In the genomic region with DNA sequence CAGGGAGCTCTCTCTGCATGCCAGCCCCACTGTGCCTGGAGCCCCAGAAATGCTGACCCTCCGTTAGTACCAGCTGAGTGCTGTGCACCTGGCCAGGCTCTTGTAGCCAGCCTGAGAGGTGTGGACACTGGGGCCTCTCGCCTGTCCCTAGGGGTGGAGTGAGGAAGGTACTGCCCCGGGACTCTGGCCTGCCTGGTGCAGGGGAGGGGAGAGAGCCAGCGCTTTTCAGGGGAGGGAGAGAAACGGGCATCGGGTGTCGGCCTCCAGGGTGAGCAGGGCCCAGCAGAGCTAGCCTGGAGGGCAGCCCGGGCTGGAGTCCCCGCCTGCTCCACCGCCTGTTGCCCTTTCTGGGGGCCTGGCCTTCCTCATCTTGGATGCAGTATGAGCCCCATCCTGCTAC, we compare ENCODE assay signal across 26 cellular contexts. TPM values are rescaled to one million over a fixed set of nuclear protein-coding genes. Genes with fewer than 3 reads are reported as not detected.
DNase-seq lines count a peak whose midpoint lies in the region; ATAC-seq and TF ChIP-seq lines count a peak whose summit lies in the region.
"Had no signal": no experiment of that assay in that cellular context is flagged by ENCODE, and none has a peak within 500 bp of the region (broad histone marks: within the 10 kb centered on the region; RNA-seq: fewer than 3 reads in every experiment).

No MANE protein-coding gene starts in this region.

- peaks cover 53% of the 10 kb centered on the region for H3K36me3 Mint-ChIP-seq in WTC11
- peaks cover 4% of the 10 kb centered on the region for H3K36me3 Mint-ChIP-seq in neural progenitor cell

- peaks cover under 1% of the 10 kb centered on the region; the same call in 1 of the 2 replicates for H3K27me3 Mint-ChIP-seq in WTC11 (ENCODE audit: low read depth)
- peaks cover 10% of the 10 kb centered on the region for H3K27me3 Mint-ChIP-seq in neural progenitor cell (ENCODE audit: insufficient read depth, low read depth)
- H3K27me3 Mint-ChIP-seq: activated B cell treated with CpG ODN at 0.5 μM for 24 hours; activated CD4-positive, alpha-beta T cell treated with anti-CD3 and anti-CD28 coated beads, Interleukin-2, amount 10 ng/mL, durations not matched to agents 7 days and 5 days; central memory CD8-positive, alpha-beta T cell had no signal

- H3K9me3 ChIP-seq in left ventricle myocardium inferior (replicated peaks): no peaks in the 10 kb centered on the region
- H3K9me3 ChIP-seq in neural progenitor cell (ENCODE audit: low read depth): peaks cover 4% of the 10 kb centered on the region
- H3K9me3 ChIP-seq in upper lobe of right lung: no peaks in the 10 kb centered on the region
- H3K9me3 ChIP-seq: heart left ventricle, ovary, SJCRH30, thoracic aorta had no signal

- DNase-seq in left ventricle myocardium inferior (no peak), cardiac septum (ENCODE audit: low spot score) (no peak), WTC11 (ENCODE audit: low spot score) (peak; percentile 30), neural progenitor cell (ENCODE audit: low spot score) (peak; percentile 41), upper lobe of right lung (peak; percentile 67), sciatic nerve (ENCODE audit: low spot score) (no peak)
- DNase-seq in stimulated activated CD8-positive, alpha-beta memory T cell treated with anti-CD3 and anti-CD28 coated beads, Interleukin-4, amount 100 ng/mL, for 48 hours: no peak
- DNase-seq: activated B cell treated with CpG ODN at 0.5 μM for 24 hours; activated CD4-positive, alpha-beta T cell treated with anti-CD3 and anti-CD28 coated beads, Interleukin-2, amount 10 ng/mL, durations not matched to agents 7 days and 5 days; activated T-cell treated with anti-CD3 and anti-CD28 coated beads, Interleukin-2, amount 50 U/mL, for 48 hours; CD4-positive, alpha-beta T cell; naive thymus-derived CD8-positive, alpha-beta T cell; NCI-H1092; NCI-H748 treated with DMSO at 0.1 percent for 48 hours; retina; SJCRH30; stimulated activated CD4-positive, alpha-beta T cell treated with anti-CD3 and anti-CD28 coated beads, Interleukin-1b, Interleukin-23, amount 100 ng/mL, for 48 hours; stimulated activated naive CD8-positive, alpha-beta T cell treated with anti-CD3 and anti-CD28 coated beads, Interleukin-15, amount 100 ng/mL, for 72 hours; T1000 had no signal

- H3K4me2 ChIP-seq in neural progenitor cell: no peak overlapping the region

- no peak overlapping the region for H2AFZ ChIP-seq in neural progenitor cell (replicated peaks)

- H3K4me1 Mint-ChIP-seq in WTC11: no peaks in the 10 kb centered on the region
- H3K4me1 Mint-ChIP-seq in neural progenitor cell: peaks cover 4% of the 10 kb centered on the region

- H3K36me3 ChIP-seq in left ventricle myocardium inferior (peaks cover 40% of the 10 kb centered on the region), neural progenitor cell (no peaks in the 10 kb centered on the region), upper lobe of right lung (peaks cover 45% of the 10 kb centered on the region)
- H3K36me3 ChIP-seq: ovary had no signal

- TF ChIP-seq CTCF in left ventricle myocardium inferior (IDR thresholded peaks at IDR 0.05; ENCODE audit: borderline replicate concordance) (no peak), WTC11 (IDR thresholded peaks at IDR 0.05) (no peak), neural progenitor cell (IDR thresholded peaks at IDR 0.05) (no peak), upper lobe of right lung (IDR thresholded peaks at IDR 0.05) (no peak)

- H3K4me1 ChIP-seq in left ventricle myocardium inferior (peaks cover 59% of the 10 kb centered on the region), neural progenitor cell (no peaks in the 10 kb centered on the region), upper lobe of right lung (no peaks in the 10 kb centered on the region)
- H3K4me1 ChIP-seq: SJCRH30 had no signal

- no peaks in the 10 kb centered on the region for H3K79me2 ChIP-seq in neural progenitor cell (ENCODE audit: low read depth)

- H3K27ac ChIP-seq in left ventricle myocardium inferior (replicated peaks): peak overlapping the region; percentile 63
- H3K27ac ChIP-seq in neural progenitor cell: no peak overlapping the region
- no peak overlapping the region for H3K27ac ChIP-seq in upper lobe of right lung
- H3K27ac ChIP-seq: ovary, SJCRH30, thoracic aorta had no signal

- H3K9me3 Mint-ChIP-seq in WTC11 (peaks cover 15% of the 10 kb centered on the region), neural progenitor cell (peaks cover 38% of the 10 kb centered on the region)
- H3K9me3 Mint-ChIP-seq: activated B cell treated with CpG ODN at 0.5 μM for 24 hours; CD4-positive, alpha-beta T cell had no signal

- peaks cover 4% of the 10 kb centered on the region for H3K27me3 ChIP-seq in left ventricle myocardium inferior (ENCODE audit: low read depth)
- H3K27me3 ChIP-seq in neural progenitor cell: no peaks in the 10 kb centered on the region
- H3K27me3 ChIP-seq in upper lobe of right lung: no peaks in the 10 kb centered on the region
- H3K27me3 ChIP-seq: heart left ventricle, ovary had no signal

- H3K4me3 Mint-ChIP-seq in WTC11: no peak overlapping the region
- no peak overlapping the region for H3K4me3 Mint-ChIP-seq in neural progenitor cell
- H3K4me3 Mint-ChIP-seq: activated B cell treated with CpG ODN at 0.5 μM for 24 hours; activated CD4-positive, alpha-beta T cell treated with anti-CD3 and anti-CD28 coated beads, Interleukin-2, amount 10 ng/mL, durations not matched to agents 7 days and 5 days; CD4-positive, alpha-beta T cell; central memory CD8-positive, alpha-beta T cell; naive thymus-derived CD8-positive, alpha-beta T cell; stimulated activated naive CD8-positive, alpha-beta T cell treated with anti-CD3 and anti-CD28 coated beads, Interleukin-15, amount 100 ng/mL, for 72 hours had no signal

- CTCF ChIA-PET in WTC11 (lab: Charles Lee): interaction anchor here (0.7 to 1.5 kb wide), 3 partner anchors 8 to 14 kb away, joined by 3 read pairs; no protein-coding TSS in a partner anchor

- no peak overlapping the region for H3K9ac ChIP-seq in neural progenitor cell

- H3K27ac Mint-ChIP-seq in WTC11 (no peak overlapping the region), neural progenitor cell (no peak overlapping the region)
- H3K27ac Mint-ChIP-seq: activated B cell treated with CpG ODN at 0.5 μM for 24 hours; activated CD4-positive, alpha-beta T cell treated with anti-CD3 and anti-CD28 coated beads, Interleukin-2, amount 10 ng/mL, durations not matched to agents 7 days and 5 days; CD4-positive, alpha-beta T cell had no signal

- no peaks in the 10 kb centered on the region for H3F3A ChIP-seq in neural progenitor cell (ENCODE audit: low read depth)

- peaks cover 3% of the 10 kb centered on the region for H4K20me1 ChIP-seq in neural progenitor cell (ENCODE audit: low read depth)

- POLR2A ChIA-PET in WTC11 (lab: Charles Lee): no interaction called here

- H3K4me3 ChIP-seq in left ventricle myocardium inferior (no peak overlapping the region), neural progenitor cell (no peak overlapping the region), upper lobe of right lung (no peak overlapping the region)
- H3K4me3 ChIP-seq: heart left ventricle, K562, ovary, SJCRH30, thoracic aorta had no signal

- ATAC-seq in WTC11 (peak; percentile 57), upper lobe of right lung (peak; percentile 2), HG03442 (IDR thresholded peaks at IDR 0.05; ENCODE audit: unreplicated experiment) (no peak), sciatic nerve (no peak)
- ATAC-seq: esophagus mucosa; heart left ventricle; K562; naive thymus-derived CD8-positive, alpha-beta T cell; stimulated activated naive CD8-positive, alpha-beta T cell treated with anti-CD3 and anti-CD28 coated beads, Interleukin-15, amount 100 ng/mL, for 72 hours had no signal

- intact Hi-C loops in left ventricle myocardium inferior (cut with micrococcal nuclease) (no loop called here), cardiac septum (cut with DNase I) (no loop called here), upper lobe of right lung (cut with DNase I) (no loop called here), sciatic nerve (cut with DNase I) (no loop called here)

TF ChIP-seq in WTC11, 78 proteins besides CTCF, POLR2A, EP300 and RAD21 (continues in another document):
- no peak for TF ChIP-seq ZNF317 (CRISPR knock-in tag; IDR thresholded peaks at IDR 0.05; ENCODE audit: borderline replicate concordance, low read depth)
- TF ChIP-seq, protein P1, sequence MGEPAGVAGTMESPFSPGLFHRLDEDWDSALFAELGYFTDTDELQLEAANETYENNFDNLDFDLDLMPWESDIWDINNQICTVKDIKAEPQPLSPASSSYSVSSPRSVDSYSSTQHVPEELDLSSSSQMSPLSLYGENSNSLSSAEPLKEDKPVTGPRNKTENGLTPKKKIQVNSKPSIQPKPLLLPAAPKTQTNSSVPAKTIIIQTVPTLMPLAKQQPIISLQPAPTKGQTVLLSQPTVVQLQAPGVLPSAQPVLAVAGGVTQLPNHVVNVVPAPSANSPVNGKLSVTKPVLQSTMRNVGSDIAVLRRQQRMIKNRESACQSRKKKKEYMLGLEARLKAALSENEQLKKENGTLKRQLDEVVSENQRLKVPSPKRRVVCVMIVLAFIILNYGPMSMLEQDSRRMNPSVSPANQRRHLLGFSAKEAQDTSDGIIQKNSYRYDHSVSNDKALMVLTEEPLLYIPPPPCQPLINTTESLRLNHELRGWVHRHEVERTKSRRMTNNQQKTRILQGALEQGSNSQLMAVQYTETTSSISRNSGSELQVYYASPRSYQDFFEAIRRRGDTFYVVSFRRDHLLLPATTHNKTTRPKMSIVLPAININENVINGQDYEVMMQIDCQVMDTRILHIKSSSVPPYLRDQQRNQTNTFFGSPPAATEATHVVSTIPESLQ (CRISPR knock-in tag; IDR thresholded peaks at IDR 0.05): no peak
- TF ChIP-seq E2F1 (CRISPR knock-in tag; IDR thresholded peaks at IDR 0.05): no peak
- no peak for TF ChIP-seq SMAD3 (CRISPR knock-in tag; IDR thresholded peaks at IDR 0.05; ENCODE audit: borderline replicate concordance)
- no peak for TF ChIP-seq NR1H2 (CRISPR knock-in tag; IDR thresholded peaks at IDR 0.05)
- no peak for TF ChIP-seq CREM (CRISPR knock-in tag; IDR thresholded peaks at IDR 0.05)

RNA-seq across cellular contexts. Expression of gene MAP2K3, which starts 13.1 kb away (rescaled TPM):
- total RNA-seq in left ventricle myocardium inferior (41.7 TPM), cardiac septum (70.5 TPM), WTC11 (2021) (33.7 to 39.7 TPM (median 35.3 TPM) in 3 replicates), neural progenitor cell (ENCODE audit: low replicate concordance) (3.5 and 9.4 TPM in 2 replicates), upper lobe of right lung (68.3 TPM), sciatic nerve (42.2 TPM)

RNA-seq across cellular contexts. Expression of gene NATD1, which starts 44.4 kb away (rescaled TPM):
- total RNA-seq in left ventricle myocardium inferior (17.7 TPM), cardiac septum (14.4 TPM), WTC11 (2021) (10.1 to 11.2 TPM (median 11.1 TPM) in 3 replicates), neural progenitor cell (ENCODE audit: low replicate concordance) (4.3 and 7.8 TPM in 2 replicates), upper lobe of right lung (19.5 TPM), sciatic nerve (9.3 TPM)

Comparison
In these comparisons a context has a peak if more than half of its experiments do, and no peak if none do; other contexts are left out.
1. DNase-seq: peak in WTC11 (single experiment), neural progenitor cell (single experiment) and upper lobe of right lung (single experiment); none in left ventricle myocardium inferior (single experiment), cardiac septum (single experiment), stimulated activated CD8-positive, alpha-beta memory T cell treated with anti-CD3 and anti-CD28 coated beads, Interleukin-4, amount 100 ng/mL, for 48 hours (single experiment) and sciatic nerve (single experiment).
2. ATAC-seq: peak in WTC11 (single experiment) and upper lobe of right lung (single experiment); none in HG03442 (single experiment) and sciatic nerve (single experiment).